ENCODE assay signal across 12 cellular contexts in the genomic region with DNA sequence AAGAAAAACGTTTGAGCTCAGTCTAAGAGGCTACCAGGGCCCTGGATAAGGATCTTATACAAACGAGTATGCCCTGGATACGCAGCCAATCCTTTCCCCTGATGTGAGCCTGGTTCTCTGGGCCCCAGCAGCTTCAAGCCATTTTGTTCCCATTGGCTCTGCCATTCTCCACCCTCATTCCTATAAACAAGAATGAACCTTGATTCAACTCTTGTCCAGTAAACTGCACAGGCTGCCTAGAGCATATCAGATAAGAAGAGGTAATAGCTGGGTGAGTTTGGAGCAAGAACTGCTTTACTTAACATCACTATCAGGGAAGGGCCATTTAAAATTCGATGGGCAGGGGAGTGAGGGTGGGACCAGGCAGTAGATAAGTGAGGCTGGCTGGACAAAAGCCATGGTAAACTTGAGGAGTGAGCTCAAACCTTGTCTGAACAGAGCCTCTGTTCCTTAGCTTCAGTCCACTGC. TPM values are rescaled to one million over a fixed set of nuclear protein-coding genes. Genes with fewer than 3 reads are reported as not detected.
DNase-seq lines count a peak whose midpoint lies in the region; TF ChIP-seq lines count a peak whose summit lies in the region.
"Had no signal": no experiment of that assay in that cellular context is flagged by ENCODE, and none has a peak within 500 bp of the region (broad histone marks: within the 10 kb centered on the region; RNA-seq: fewer than 3 reads in every experiment).

No MANE protein-coding gene starts in this region.

- no peak for DNase-seq in activated naive CD4-positive, alpha-beta T cell treated with anti-CD3 and anti-CD28 coated beads for 36 hours
- DNase-seq in activated naive CD4-positive, alpha-beta T cell treated with anti-CD3 and anti-CD28 coated beads, Interleukin-2, amount 10 ng/mL, durations not matched to agents 7 days and 5 days, result no peak
- DNase-seq in mesothelial cell of epicardium (ENCODE audit: low spot score in 2 of 2, unreplicated experiment in 2 of 2) (no peak), uterus (no peak), esophagus squamous epithelium (lab: John Stamatoyannopoulos, UW) (no peak), NOMO-1 treated with dmso at 0.1 percent for 144 hours (lab: John Stamatoyannopoulos, UW; ENCODE audit: unreplicated experiment) (no peak), hippocampal formation (lab: John Stamatoyannopoulos, UW) (no peak)
- DNase-seq: activated CD8-positive, alpha-beta memory T cell treated with anti-CD3 and anti-CD28 coated beads, Interleukin-2, amount 50 U/mL, for 4 hours; NCI-H524 had no signal

- no peak overlapping the region for H3K4me3 Mint-ChIP-seq in activated naive CD4-positive, alpha-beta T cell treated with anti-CD3 and anti-CD28 coated beads for 36 hours
- no peak overlapping the region for H3K4me3 Mint-ChIP-seq in activated naive CD4-positive, alpha-beta T cell treated with anti-CD3 and anti-CD28 coated beads, Interleukin-2, amount 10 ng/mL, durations not matched to agents 7 days and 5 days
- H3K4me3 Mint-ChIP-seq in brain, result peak overlapping the region in 1 of 5 experiments; percentile 8
- H3K4me3 Mint-ChIP-seq in mesothelial cell of epicardium, result peak overlapping the region; percentile 48
- H3K4me3 Mint-ChIP-seq: dendritic cell treated with granulocyte-macrophage colony-stimulating factor and Interleukin-4, amounts not matched to agents 40 ng/mL and 50 ng/mL, for 4 days had no signal

- no peaks in the 10 kb centered on the region for H3K9me3 Mint-ChIP-seq in activated naive CD4-positive, alpha-beta T cell treated with anti-CD3 and anti-CD28 coated beads for 36 hours
- H3K9me3 Mint-ChIP-seq in activated naive CD4-positive, alpha-beta T cell treated with anti-CD3 and anti-CD28 coated beads, Interleukin-2, amount 10 ng/mL, durations not matched to agents 7 days and 5 days, result no peaks in the 10 kb centered on the region
- H3K9me3 Mint-ChIP-seq in brain (peaks cover 0 to 5% (median 1%) of the 10 kb centered on the region in 5 experiments), mesothelial cell of epicardium (no peaks in the 10 kb centered on the region)
- H3K9me3 Mint-ChIP-seq: dendritic cell treated with granulocyte-macrophage colony-stimulating factor and Interleukin-4, amounts not matched to agents 40 ng/mL and 50 ng/mL, for 4 days had no signal

- H3K27ac ChIP-seq in uterus, result peak overlapping the region; percentile 36 to 57
- H3K27ac ChIP-seq in esophagus squamous epithelium, result peak overlapping the region in 2 of 4 donors; percentile 46 to 55

- H3K4me1 ChIP-seq in uterus (peaks cover 0 to 12% of the 10 kb centered on the region in 2 donors), esophagus squamous epithelium (peaks cover 11 to 35% (median 20%) of the 10 kb centered on the region in 3 donors)

- no peak for TF ChIP-seq POLR2A in uterus (IDR thresholded peaks at IDR 0.05)
- TF ChIP-seq POLR2A in esophagus squamous epithelium (IDR thresholded peaks at IDR 0.05), result no peak

- 34 to 59% methylated on average over 4 of the region's 4 CpGs for whole genome bisulfite sequencing in esophagus squamous epithelium, 2 donors

- H3K9me3 ChIP-seq in uterus, result no peaks in the 10 kb centered on the region
- H3K9me3 ChIP-seq in esophagus squamous epithelium, result no peaks in the 10 kb centered on the region
- H3K9me3 ChIP-seq: ovary had no signal

- intact Hi-C loops in activated naive CD4-positive, alpha-beta T cell treated with anti-CD3 and anti-CD28 coated beads for 36 hours (cut with micrococcal nuclease), result no loop called here
- intact Hi-C loops in uterus (cut with DNase I; ENCODE audit: low total_unique reads), result no loop called here
- intact Hi-C loops in esophagus squamous epithelium (cut with DNase I), result no loop called here

- CTCF ChIA-PET in activated naive CD4-positive, alpha-beta T cell treated with anti-CD3 and anti-CD28 coated beads for 36 hours (lab: Charles Lee), result interaction anchor here (0.7 to 2.3 kb wide), 4 partner anchors 10 to 49 kb away, joined by 3 to 12 read pairs (median 5); no protein-coding TSS in a partner anchor
- CTCF ChIA-PET in activated naive CD4-positive, alpha-beta T cell treated with anti-CD3 and anti-CD28 coated beads, Interleukin-2, amount 10 ng/mL, durations not matched to agents 7 days and 5 days (lab: Charles Lee), result interaction anchor here (1.0 to 2.0 kb wide), 2 partner anchors 11 to 22 kb away, joined by 4 to 7 read pairs; no protein-coding TSS in a partner anchor

- TF ChIP-seq CTCF in brain (conservative IDR thresholded peaks at IDR 0.05), result no peak
- TF ChIP-seq CTCF in mesothelial cell of epicardium (IDR thresholded peaks at IDR 0.05; ENCODE audit: unreplicated experiment), result no peak
- TF ChIP-seq CTCF in uterus (IDR thresholded peaks at IDR 0.05), result no peak
- TF ChIP-seq CTCF in esophagus squamous epithelium (IDR thresholded peaks at IDR 0.05), result no peak

- peak overlapping the region; percentile 16 for H3K27ac Mint-ChIP-seq in activated naive CD4-positive, alpha-beta T cell treated with anti-CD3 and anti-CD28 coated beads for 36 hours
- no peak overlapping the region for H3K27ac Mint-ChIP-seq in activated naive CD4-positive, alpha-beta T cell treated with anti-CD3 and anti-CD28 coated beads, Interleukin-2, amount 10 ng/mL, durations not matched to agents 7 days and 5 days
- H3K27ac Mint-ChIP-seq in brain (peak overlapping the region in 4 of 5 experiments; percentile 19 to 84 (median 68)), mesothelial cell of epicardium (peak overlapping the region; percentile 90)
- H3K27ac Mint-ChIP-seq: dendritic cell treated with granulocyte-macrophage colony-stimulating factor and Interleukin-4, amounts not matched to agents 40 ng/mL and 50 ng/mL, for 4 days had no signal

- no peaks in the 10 kb centered on the region for H3K27me3 ChIP-seq in uterus
- no peaks in the 10 kb centered on the region for H3K27me3 ChIP-seq in esophagus squamous epithelium
- H3K27me3 ChIP-seq: ovary had no signal

- H3K36me3 Mint-ChIP-seq in activated naive CD4-positive, alpha-beta T cell treated with anti-CD3 and anti-CD28 coated beads for 36 hours (ENCODE audit: low read depth), result peaks cover 10% of the 10 kb centered on the region
- H3K36me3 Mint-ChIP-seq in activated naive CD4-positive, alpha-beta T cell treated with anti-CD3 and anti-CD28 coated beads, Interleukin-2, amount 10 ng/mL, durations not matched to agents 7 days and 5 days, result peaks cover 17% of the 10 kb centered on the region
- H3K36me3 Mint-ChIP-seq in brain, result peaks cover 14% of the 10 kb centered on the region
- H3K36me3 Mint-ChIP-seq in mesothelial cell of epicardium, result peaks cover 5% of the 10 kb centered on the region

- no peaks in the 10 kb centered on the region for H3K27me3 Mint-ChIP-seq in activated naive CD4-positive, alpha-beta T cell treated with anti-CD3 and anti-CD28 coated beads for 36 hours (ENCODE audit: low read depth)
- peaks cover 4% of the 10 kb centered on the region for H3K27me3 Mint-ChIP-seq in activated naive CD4-positive, alpha-beta T cell treated with anti-CD3 and anti-CD28 coated beads, Interleukin-2, amount 10 ng/mL, durations not matched to agents 7 days and 5 days
- H3K27me3 Mint-ChIP-seq in brain, result no peaks in the 10 kb centered on the region
- H3K27me3 Mint-ChIP-seq in mesothelial cell of epicardium (ENCODE audit: low read depth), result no peaks in the 10 kb centered on the region
- H3K27me3 Mint-ChIP-seq: dendritic cell treated with granulocyte-macrophage colony-stimulating factor and Interleukin-4, amounts not matched to agents 40 ng/mL and 50 ng/mL, for 4 days had no signal

- no peaks in the 10 kb centered on the region for H3K36me3 ChIP-seq in uterus
- no peaks in the 10 kb centered on the region for H3K36me3 ChIP-seq in esophagus squamous epithelium
- H3K36me3 ChIP-seq: ovary had no signal

- peaks cover 43% of the 10 kb centered on the region for H3K4me1 Mint-ChIP-seq in activated naive CD4-positive, alpha-beta T cell treated with anti-CD3 and anti-CD28 coated beads for 36 hours (ENCODE audit: low read depth)
- H3K4me1 Mint-ChIP-seq in activated naive CD4-positive, alpha-beta T cell treated with anti-CD3 and anti-CD28 coated beads, Interleukin-2, amount 10 ng/mL, durations not matched to agents 7 days and 5 days, result peaks cover 51% of the 10 kb centered on the region
- H3K4me1 Mint-ChIP-seq in brain, result peaks cover 51% of the 10 kb centered on the region
- H3K4me1 Mint-ChIP-seq in mesothelial cell of epicardium, result peaks cover 64% of the 10 kb centered on the region

- H3K4me3 ChIP-seq in uterus (no peak overlapping the region), esophagus squamous epithelium (no peak overlapping the region)
- H3K4me3 ChIP-seq: ovary had no signal

RNA-seq across cellular contexts. Expression of gene BTG2, which starts 11.3 kb away (rescaled TPM):
- 100 to 1,000 TPM; 106 to 109 TPM for total RNA-seq in activated naive CD4-positive, alpha-beta T cell treated with anti-CD3 and anti-CD28 coated beads for 36 hours
- 117 TPM for polyA plus RNA-seq in brain (ENCODE audit: insufficient read depth, low read depth, low replicate concordance)
- 186 to 192 TPM (median 191 TPM) in 3 replicates for total RNA-seq in mesothelial cell of epicardium
- total RNA-seq in uterus, result 10 to 100 TPM; 14.6 to 95.9 (median 56.5) TPM
- 10 to 100 TPM; 29.7 to 46.2 (median 41.3) TPM for total RNA-seq in esophagus squamous epithelium

RNA-seq across cellular contexts. Expression of gene FMOD, which starts 34.3 kb away (rescaled TPM):
- total RNA-seq in activated naive CD4-positive, alpha-beta T cell treated with anti-CD3 and anti-CD28 coated beads for 36 hours, result 1 to 10 TPM; 5.3 to 5.8 TPM
- 7.9 TPM for polyA plus RNA-seq in brain (ENCODE audit: insufficient read depth, low read depth, low replicate concordance)
- total RNA-seq in mesothelial cell of epicardium (77.3 to 86.0 TPM (median 82.1 TPM) in 3 replicates), uterus (100 to 1,000 TPM in 1 of 4 donors, 10 to 100 TPM in 3; 41.8 to 119 (median 82.7) TPM), esophagus squamous epithelium (10 to 100 TPM in 2 of 4 donors, 1 to 10 TPM in 2; 4.3 to 29.9 (median 9.9) TPM)
